1 cellular context compared by ENCODE assay signal in the genomic region with DNA sequence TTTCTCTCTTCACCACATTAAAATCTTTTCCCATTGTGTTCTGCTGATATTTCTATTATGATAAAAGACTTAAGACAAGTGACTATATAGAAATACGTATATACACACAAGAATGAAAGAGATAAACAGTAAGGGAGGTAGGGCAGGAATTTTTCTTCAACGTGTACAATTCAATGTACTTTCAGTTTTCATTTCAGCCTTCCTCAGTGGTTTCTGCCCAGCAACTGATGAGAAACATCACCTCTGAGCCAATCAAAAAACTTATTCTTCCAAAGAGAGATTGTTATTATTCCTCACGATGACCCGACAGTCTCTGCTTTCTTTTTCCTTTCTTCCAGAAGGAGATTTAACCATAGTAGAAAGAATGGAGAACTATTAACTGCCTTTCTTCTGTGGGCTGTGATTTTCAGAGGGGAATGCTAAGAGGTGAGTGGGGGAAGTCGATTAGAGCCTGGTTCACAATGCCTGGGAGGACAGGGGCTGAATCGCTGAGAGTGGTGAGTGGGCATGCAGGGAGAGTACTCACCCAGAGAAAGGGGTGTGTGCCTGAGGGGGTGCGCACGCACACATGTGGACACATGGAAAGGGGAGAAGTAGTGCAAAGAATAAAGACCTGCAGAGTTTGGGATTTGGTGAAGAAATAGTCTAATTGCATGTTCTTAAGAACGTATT.
TF ChIP-seq lines count a peak whose summit lies in the region.

A gene (plus strand): TSS at position 289 of the 672 bp plus-strand sequence. CDS start 3,289 bp downstream, outside the sequence.

TF ChIP-seq in H1, 55 proteins besides CTCF, POLR2A, EP300 and RAD21:
- no peak for TF ChIP-seq SIX5 (IDR thresholded peaks at IDR 0.05; ENCODE audit: low read depth, low read length)
- peak; percentile 91 for TF ChIP-seq CREB1 (IDR thresholded peaks at IDR 0.05)
- TF ChIP-seq BACH1 (IDR thresholded peaks at IDR 0.05; ENCODE audit: low read length), result no peak
- TF ChIP-seq SIRT6 (IDR thresholded peaks at IDR 0.05; ENCODE audit: low read length), result no peak
- TF ChIP-seq, protein P1, sequence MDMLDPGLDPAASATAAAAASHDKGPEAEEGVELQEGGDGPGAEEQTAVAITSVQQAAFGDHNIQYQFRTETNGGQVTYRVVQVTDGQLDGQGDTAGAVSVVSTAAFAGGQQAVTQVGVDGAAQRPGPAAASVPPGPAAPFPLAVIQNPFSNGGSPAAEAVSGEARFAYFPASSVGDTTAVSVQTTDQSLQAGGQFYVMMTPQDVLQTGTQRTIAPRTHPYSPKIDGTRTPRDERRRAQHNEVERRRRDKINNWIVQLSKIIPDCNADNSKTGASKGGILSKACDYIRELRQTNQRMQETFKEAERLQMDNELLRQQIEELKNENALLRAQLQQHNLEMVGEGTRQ (IDR thresholded peaks at IDR 0.05; ENCODE audit: low read length), result no peak
- TF ChIP-seq RFX5 (IDR thresholded peaks at IDR 0.05; ENCODE audit: borderline replicate concordance, low read depth, low read length), result peak; percentile 96
- peak; percentile 20; the same call in 1 of the 2 replicates for TF ChIP-seq NRF1 (IDR thresholded peaks at IDR 0.05; ENCODE audit: low read depth, low read length)
- peak; percentile 38; the same call in 1 of the 2 replicates for TF ChIP-seq KDM1A (IDR thresholded peaks at IDR 0.05; ENCODE audit: borderline replicate concordance, low read length)
- TF ChIP-seq TAF1 (IDR thresholded peaks at IDR 0.05; ENCODE audit: low read depth, low read length), result 0 out of 2 replicates have a peak, but pooled peaks have one; percentile 45
